8 cellular contexts compared by ENCODE assay signal in genomic region chr5:14144586-14145355, GRCh38. TPM values are rescaled to one million over a fixed set of nuclear protein-coding genes. Genes with fewer than 3 reads are reported as not detected.
DNase-seq lines count a peak whose midpoint lies in the region; ATAC-seq and TF ChIP-seq lines count a peak whose summit lies in the region.

No MANE protein-coding gene starts in this region.

- peak overlapping the region; percentile 99 for H3K4me3 ChIP-seq in epithelial cell of proximal tubule (ENCODE audit: low read depth, low read length)
- peak overlapping the region; percentile 82 for H3K4me3 ChIP-seq in mucosa of descending colon

- DNase-seq in NCI-H446 (lab: John Stamatoyannopoulos, UW) (peak; percentile 43 to 72), epithelial cell of proximal tubule (ENCODE audit: low read depth) (no peak), mucosa of descending colon (peak; percentile 69 to 83 (median 81)), stromal cell of bone marrow (ENCODE audit: low read depth) (peak; percentile 63)
- peak; percentile 69 for DNase-seq in activated CD8-positive, alpha-beta memory T cell treated with anti-CD3 and anti-CD28 coated beads for 24 hours

- H3K27ac ChIP-seq in C4-2B, result peak overlapping the region; percentile 83

- intact Hi-C loops in mucosa of descending colon (cut with DNase I, micrococcal nuclease), result loop anchor here (5.0 to 10.0 kb wide), 4 partner anchors 60 to 128 kb away; no protein-coding TSS in a partner anchor

- ATAC-seq in GM19023 (IDR thresholded peaks at IDR 0.05; ENCODE audit: unreplicated experiment), result peak; percentile 46
- peak; percentile 32 for ATAC-seq in HG03108 (IDR thresholded peaks at IDR 0.05; ENCODE audit: unreplicated experiment)
- ATAC-seq in mucosa of descending colon, result peak; percentile 59

- TF ChIP-seq CTCF in C4-2B (conservative IDR thresholded peaks at IDR 0.05) (0 out of 2 replicates have a peak, but pooled peaks have one; percentile 9), epithelial cell of proximal tubule (conservative IDR thresholded peaks at IDR 0.05; ENCODE audit: low read depth, low read length) (no peak), mucosa of descending colon (IDR thresholded peaks at IDR 0.05) (no peak)

- peaks cover 43% of the 10 kb centered on the region for H3K4me1 ChIP-seq in mucosa of descending colon (ENCODE audit: low read depth)

- no peaks in the 10 kb centered on the region for H3K36me3 ChIP-seq in mucosa of descending colon (ENCODE audit: low read depth)

- no peaks in the 10 kb centered on the region for H3K9me3 ChIP-seq in mucosa of descending colon

RNA-seq across cellular contexts. Expression of gene TRIO, which starts 1.6 kb away (rescaled TPM):
- total RNA-seq in epithelial cell of proximal tubule (109 and 170 TPM in 2 replicates), mucosa of descending colon (100 to 1,000 TPM; 164 to 231 (median 168) TPM)
